In the genomic region with DNA sequence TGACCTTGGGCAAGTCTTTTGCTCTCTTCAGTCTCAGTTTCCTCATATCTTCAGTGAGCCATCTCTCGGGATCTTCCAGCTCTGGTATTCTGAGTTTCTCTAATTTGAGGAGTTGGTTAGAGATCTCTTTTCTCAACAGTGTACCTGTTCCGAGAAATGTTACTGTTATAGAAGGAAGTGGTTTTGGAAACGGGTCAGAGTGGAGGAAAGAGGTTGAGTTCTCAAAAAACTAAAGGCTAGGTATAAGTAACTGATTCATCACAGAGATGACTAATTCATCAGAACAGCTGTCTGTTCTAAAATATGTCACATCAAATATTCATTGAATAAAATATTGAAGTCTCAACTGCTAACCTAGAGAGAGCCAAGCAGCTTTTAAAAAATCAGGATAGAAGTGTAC, we compare ENCODE assay signal across 9 cellular contexts.
A peak's percentile ranks its signal among the peaks of the same experiment; 100 is the strongest.
DNase-seq lines count a peak whose midpoint lies in the region; ATAC-seq and TF ChIP-seq lines count a peak whose summit lies in the region.
"Had no signal": no experiment of that assay in that cellular context is flagged by ENCODE, and none has a peak within 500 bp of the region (broad histone marks: within the 10 kb centered on the region; RNA-seq: fewer than 3 reads in every experiment).

No MANE protein-coding gene starts in this region.

- H4K20me1 ChIP-seq in OCI-LY7 (ENCODE audit: insufficient read depth, low read length) = no peaks in the 10 kb centered on the region

- TF ChIP-seq CTCF in OCI-LY7 (conservative IDR thresholded peaks at IDR 0.05; ENCODE audit: low read length) (no peak), tibial nerve (IDR thresholded peaks at IDR 0.05) (no peak)

- H3K9me3 ChIP-seq in OCI-LY7 (ENCODE audit: low read length) = no peaks in the 10 kb centered on the region
- no peaks in the 10 kb centered on the region for H3K9me3 ChIP-seq in tibial nerve

- no peak for TF ChIP-seq POLR2A in tibial nerve (IDR thresholded peaks at IDR 0.05)

- intact Hi-C loops in OCI-LY7 (cut with micrococcal nuclease; ENCODE audit: unreplicated experiment) = loop anchor here (5.0 kb wide), 1 partner anchor 309 kb away; no protein-coding TSS in a partner anchor

- H3K4me3 ChIP-seq in OCI-LY7 (ENCODE audit: low read depth, low read length, poor library complexity, severe bottlenecking) = no peak overlapping the region
- H3K4me3 ChIP-seq in tibial nerve = no peak overlapping the region

- DNase-seq in OCI-LY7 (ENCODE audit: low spot score) = no peak
- peak; percentile 12 for DNase-seq in glomerular visceral epithelial cell (ENCODE audit: extremely low spot score)
- no peak for DNase-seq in stimulated activated naive CD4-positive, alpha-beta T cell treated with Interleukin-2 at 50 U/mL for 16 hours (lab: John Stamatoyannopoulos, UW)
- no peak for DNase-seq in tibial nerve (ENCODE audit: low spot score in 2 of 2)
- DNase-seq in activated effector memory CD4-positive, alpha-beta T cell treated with Interleukin-2 at 50 U/mL for 16 hours = no peak
- no peak for DNase-seq in SKM-1 (lab: John Stamatoyannopoulos, UW; ENCODE audit: unreplicated experiment)
- DNase-seq: mesendoderm had no signal

- no TSS peak for BruUV-seq in OCI-LY7 (replicated peaks; lab: Mats Ljungman, UMichigan)

- no peaks in the 10 kb centered on the region for H3K27me3 ChIP-seq in tibial nerve

- no peak overlapping the region for H3K4me2 ChIP-seq in OCI-LY7 (ENCODE audit: low read length)

- ATAC-seq in GM18520 (IDR thresholded peaks at IDR 0.05; ENCODE audit: unreplicated experiment) (peak; percentile 55), GM21717 (IDR thresholded peaks at IDR 0.05; ENCODE audit: unreplicated experiment) (peak; percentile 66)

- 56 to 73% methylated on average over 3 of the region's 3 CpGs for WGBS in tibial nerve, 2 donors

- no peaks in the 10 kb centered on the region for H3K79me2 ChIP-seq in OCI-LY7 (ENCODE audit: insufficient read depth, low read depth, low read length)

- H3K9me2 ChIP-seq in OCI-LY7 (ENCODE audit: insufficient read depth, low read length) = no peaks in the 10 kb centered on the region

- H2AFZ ChIP-seq in OCI-LY7 (ENCODE audit: low read length) = peak overlapping the region; percentile 15

- H3K36me3 ChIP-seq in OCI-LY7 (ENCODE audit: insufficient read depth, low read length) (no peaks in the 10 kb centered on the region), tibial nerve (no peaks in the 10 kb centered on the region)

- CTCF ChIA-PET in OCI-LY7 (lab: Charles Lee; ENCODE audit: unreplicated experiment) = no interaction called here

- TF ChIP-seq EP300 in tibial nerve (IDR thresholded peaks at IDR 0.05) = no peak

- POLR2A ChIA-PET in OCI-LY7 (lab: Charles Lee) = interaction anchor here (1.3 kb wide), 1 partner anchor 170 kb away, joined by 3 read pairs; no protein-coding TSS in a partner anchor

- H3K4me1 ChIP-seq in OCI-LY7 (ENCODE audit: insufficient read depth, low read length, poor library complexity, severe bottlenecking) = no peaks in the 10 kb centered on the region
- peaks cover 0 to 19% (median 5%) of the 10 kb centered on the region in 4 donors for H3K4me1 ChIP-seq in tibial nerve

- H3K27ac ChIP-seq in OCI-LY7 (ENCODE audit: low read depth, low read length, poor library complexity, severe bottlenecking) (no peak overlapping the region), tibial nerve (no peak overlapping the region)
